Comparison of ENCODE assay signal across 22 cellular contexts in genomic region chr10:127878474-127879055, GRCh38. TPM values are rescaled to one million over a fixed set of nuclear protein-coding genes. Genes with fewer than 3 reads are reported as not detected.
A peak's percentile ranks its signal among the peaks of the same experiment; 100 is the strongest.
DNase-seq lines count a peak whose midpoint lies in the region; ATAC-seq and TF ChIP-seq lines count a peak whose summit lies in the region.
"Had no signal": no experiment of that assay in that cellular context is flagged by ENCODE, and none has a peak within 500 bp of the region (broad histone marks: within the 10 kb centered on the region; RNA-seq: fewer than 3 reads in every experiment).

No MANE protein-coding gene starts in this region.

- peaks cover 0 to 8% (median 0%) of the 10 kb centered on the region in 7 donors for H3K27me3 ChIP-seq in heart right ventricle
- no peaks in the 10 kb centered on the region for H3K27me3 ChIP-seq in right atrium auricular region
- no peaks in the 10 kb centered on the region for H3K27me3 ChIP-seq in upper lobe of left lung
- H3K27me3 ChIP-seq: adrenal gland, brain microvascular endothelial cell, MG63, vagina had no signal

- TF ChIP-seq POLR2A in upper lobe of left lung (IDR thresholded peaks at IDR 0.05): no peak

- DNase-seq in heart right ventricle: no peak
- DNase-seq in right atrium auricular region (ENCODE audit: low spot score): no peak
- peak; percentile 78 for DNase-seq in medulla oblongata (ENCODE audit: extremely low spot score)
- DNase-seq in upper lobe of left lung: no peak
- DNase-seq in middle frontal gyrus (ENCODE audit: extremely low spot score, low spot score): no peak
- DNase-seq in NCI-H2171 (lab: John Stamatoyannopoulos, UW): no peak
- no peak for DNase-seq in central memory CD4-positive, alpha-beta T cell
- DNase-seq: activated CD4-positive, alpha-beta T cell treated with anti-CD3 and anti-CD28 coated beads, Interleukin-2, amount 50 U/mL, for 48 hours; activated naive CD4-positive, alpha-beta T cell; brain microvascular endothelial cell; mesenchymal stem cell; MG63; naive thymus-derived CD8-positive, alpha-beta T cell; NCI-H1694; NCI-H2171 treated with DMSO at 0.1 percent for 48 hours; NCI-H69 had no signal

- no peak for TF ChIP-seq EP300 in upper lobe of left lung (IDR thresholded peaks at IDR 0.05)

- TF ChIP-seq CTCF in heart right ventricle (IDR thresholded peaks at IDR 0.05): no peak
- TF ChIP-seq CTCF in right atrium auricular region (IDR thresholded peaks at IDR 0.05): no peak
- no peak for TF ChIP-seq CTCF in upper lobe of left lung (IDR thresholded peaks at IDR 0.05)

- WGBS in heart right ventricle, 2 donors: 81 to 89% methylated on average over 4 of the region's 4 CpGs
- WGBS in upper lobe of left lung, 2 donors: 77 to 86% methylated on average over 4 of the region's 4 CpGs

- peak overlapping the region in 1 of 10 donors; percentile 90 for H3K27ac ChIP-seq in heart right ventricle
- H3K27ac ChIP-seq in right atrium auricular region: no peak overlapping the region
- peak overlapping the region in 3 of 4 donors; percentile 4 to 52 (median 40) for H3K27ac ChIP-seq in upper lobe of left lung
- H3K27ac ChIP-seq: brain microvascular endothelial cell, C4-2B, parathyroid adenoma, suprapubic skin, vagina had no signal

- peak in 6 of 8 donors; percentile 39 to 65 (median 55) for ATAC-seq in heart right ventricle
- peak; percentile 19 for ATAC-seq in esophagus mucosa
- ATAC-seq in upper lobe of left lung (ENCODE audit: low FRiP score in 2 of 2): peak in 1 of 2 donors; percentile 60
- ATAC-seq: naive thymus-derived CD8-positive, alpha-beta T cell had no signal

- no peaks in the 10 kb centered on the region for H3K36me3 ChIP-seq in heart right ventricle
- no peaks in the 10 kb centered on the region for H3K36me3 ChIP-seq in right atrium auricular region
- no peaks in the 10 kb centered on the region for H3K36me3 ChIP-seq in upper lobe of left lung
- H3K36me3 ChIP-seq: adrenal gland, brain microvascular endothelial cell, MG63, suprapubic skin, vagina had no signal

- intact Hi-C loops in heart right ventricle (cut with DNase I): no loop called here

- H3K4me3 ChIP-seq in heart right ventricle: no peak overlapping the region
- no peak overlapping the region for H3K4me3 ChIP-seq in right atrium auricular region
- no peak overlapping the region for H3K4me3 ChIP-seq in upper lobe of left lung
- H3K4me3 ChIP-seq: adrenal gland, MG63, suprapubic skin, vagina had no signal

- H3K9me3 ChIP-seq in heart right ventricle: no peaks in the 10 kb centered on the region
- H3K9me3 ChIP-seq in right atrium auricular region: no peaks in the 10 kb centered on the region
- H3K9me3 ChIP-seq in upper lobe of left lung: no peaks in the 10 kb centered on the region
- H3K9me3 ChIP-seq: adrenal gland, MG63, suprapubic skin, vagina had no signal

- peaks cover 0 to 61% (median 8%) of the 10 kb centered on the region in 9 donors for H3K4me1 ChIP-seq in heart right ventricle
- no peaks in the 10 kb centered on the region for H3K4me1 ChIP-seq in right atrium auricular region
- H3K4me1 ChIP-seq in upper lobe of left lung: peaks cover 0 to 16% (median 5%) of the 10 kb centered on the region in 4 donors
- H3K4me1 ChIP-seq: parathyroid adenoma, suprapubic skin, vagina had no signal

RNA-seq across cellular contexts. Expression of gene CLRN3, which starts 14.2 kb away (rescaled TPM):
- total RNA-seq in heart right ventricle (not detected), right atrium auricular region (not detected), esophagus mucosa (not detected), upper lobe of left lung (under 1 TPM in 2 of 6 donors, not detected in 4; 0.37 to 0.49 TPM)
- not detected for polyA plus RNA-seq in heart right ventricle
- total RNA-seq: naive thymus-derived CD8-positive, alpha-beta T cell; suprapubic skin; vagina had no signal
- polyA plus RNA-seq: adrenal gland; naive thymus-derived CD8-positive, alpha-beta T cell had no signal

RNA-seq across cellular contexts. Expression of gene PTPRE, which starts 28.3 kb away (rescaled TPM):
- total RNA-seq in heart right ventricle (10 to 100 TPM; 17.1 to 42.8 (median 23.0) TPM), right atrium auricular region (10 to 100 TPM; 11.3 to 23.5 TPM), esophagus mucosa (23.1 TPM), upper lobe of left lung (10 to 100 TPM; 49.9 to 89.2 (median 64.2) TPM)
- polyA plus RNA-seq in heart right ventricle: 1 to 10 TPM; 6.1 to 7.3 TPM

Comparison
In these comparisons a context has a peak if more than half of its experiments do, and no peak if none do; other contexts are left out.
1. H3K27ac ChIP-seq: peak in upper lobe of left lung (3 of 4); none in right atrium auricular region (0 of 2).